In genomic region chr15:40850576-40851112, GRCh38 we compare ENCODE assay signal across 21 cellular contexts. TPM values are rescaled to one million over a fixed set of nuclear protein-coding genes. Genes with fewer than 3 reads are reported as not detected.
DNase-seq lines count a peak whose midpoint lies in the region; ATAC-seq, FAIRE-seq and TF ChIP-seq lines count a peak whose summit lies in the region.
"Had no signal": no experiment of that assay in that cellular context is flagged by ENCODE, and none has a peak within 500 bp of the region (broad histone marks: within the 10 kb centered on the region; RNA-seq: fewer than 3 reads in every experiment).

No MANE protein-coding gene starts in this region.

- WGBS in HepG2 (ENCODE audit: low lambda C conversion rate): 21% methylated on average over 8 of the region's 8 CpGs
- 55 to 77% (median 58%) methylated on average over 8 of the region's 8 CpGs for WGBS in small intestine, 3 donors

- in situ Hi-C loops in HepG2 (cut with HindIII; ENCODE audit: extremely low pct_ligation_motif_present, low pct_unique_long_range_greater_than_20kb): no loop called here

- no peak overlapping the region for H2AFZ ChIP-seq in HepG2 (ENCODE audit: low read length)
- H2AFZ ChIP-seq in neural progenitor cell (replicated peaks): no peak overlapping the region
- H2AFZ ChIP-seq: GM23248 had no signal

- H3K9ac ChIP-seq in HepG2 (ENCODE audit: insufficient read depth, low read depth, low read length) (no peak overlapping the region), neural progenitor cell (no peak overlapping the region)
- H3K9ac ChIP-seq: GM23248 had no signal

- ATAC-seq in HepG2 (peak; percentile 73), HG02588 (IDR thresholded peaks at IDR 0.05; ENCODE audit: unreplicated experiment) (no peak)
- ATAC-seq: HCT116 had no signal

- TF ChIP-seq EP300 in HepG2 (IDR thresholded peaks at IDR 0.05; ENCODE audit: low read depth in 2 of 2, low read length in 2 of 2) (no peak), HepG2 (CRISPR knock-in tag; IDR thresholded peaks at IDR 0.05; ENCODE audit: borderline replicate concordance) (no peak)

- H3K27me3 Mint-ChIP-seq in Caco-2 (ENCODE audit: insufficient read depth, unreplicated experiment): no peaks in the 10 kb centered on the region
- peaks cover 7% of the 10 kb centered on the region for H3K27me3 Mint-ChIP-seq in neural progenitor cell (ENCODE audit: insufficient read depth, low read depth)

- H4K20me1 ChIP-seq in HepG2 (ENCODE audit: insufficient read depth, low read length) (no peaks in the 10 kb centered on the region), neural progenitor cell (ENCODE audit: low read depth) (no peaks in the 10 kb centered on the region)

- peak overlapping the region; percentile 60 for H3K27ac Mint-ChIP-seq in Caco-2 (ENCODE audit: unreplicated experiment)
- no peak overlapping the region for H3K27ac Mint-ChIP-seq in neural progenitor cell

- peak overlapping the region; percentile 54 for H3K4me2 ChIP-seq in HepG2 (ENCODE audit: low read depth, low read length)
- H3K4me2 ChIP-seq in neural progenitor cell: no peak overlapping the region

- no peaks in the 10 kb centered on the region for H3K79me2 ChIP-seq in HepG2 (ENCODE audit: insufficient read depth, low read length)
- H3K79me2 ChIP-seq in neural progenitor cell (ENCODE audit: low read depth): no peaks in the 10 kb centered on the region

- TF ChIP-seq CTCF in Caco-2 (IDR thresholded peaks at IDR 0.05; ENCODE audit: insufficient read depth in 1 of 2, low read depth in 1 of 2, low read length in 1 of 2, severe bottlenecking in 1 of 2, unreplicated experiment in 1 of 2) (no peak), WERI-Rb-1 (IDR thresholded peaks at IDR 0.05; ENCODE audit: low read depth, low read length) (no peak), HepG2 (CRISPR knock-in tag; IDR thresholded peaks at IDR 0.05) (no peak), neural progenitor cell (IDR thresholded peaks at IDR 0.05) (no peak)

- H3K27ac ChIP-seq in WERI-Rb-1 (peak overlapping the region; percentile 85), HepG2 (ENCODE audit: extremely low read length, insufficient read depth, low read length) (no peak overlapping the region), small intestine (ENCODE audit: low read depth in 1 of 2, low read length in 1 of 2) (no peak overlapping the region), neural progenitor cell (no peak overlapping the region)
- H3K27ac ChIP-seq: C4-2B, GM23248 had no signal

- H3K4me3 Mint-ChIP-seq in Caco-2 (ENCODE audit: unreplicated experiment): no peak overlapping the region
- H3K4me3 Mint-ChIP-seq in neural progenitor cell: no peak overlapping the region

- TF ChIP-seq RAD21 in HepG2 (CRISPR knock-in tag; IDR thresholded peaks at IDR 0.05): peak; percentile 32; the same call in 1 of the 2 replicates

- intact Hi-C loops in Caco-2 (cut with micrococcal nuclease; ENCODE audit: unreplicated experiment): no loop called here
- intact Hi-C loops in HepG2 (cut with micrococcal nuclease; ENCODE audit: unreplicated experiment): no loop called here

- H3K4me3 ChIP-seq in Caco-2 (ENCODE audit: low read depth, low read length): no peak overlapping the region
- no peak overlapping the region for H3K4me3 ChIP-seq in WERI-Rb-1 (ENCODE audit: low read depth, low read length)
- peak overlapping the region in 1 of 3 experiments; percentile 33; a peak in 1 of 6 replicates for H3K4me3 ChIP-seq in HepG2 (replicated peaks in 1 of 3; ENCODE audit: insufficient read depth in 1 of 3, low read depth in 2 of 3, low read length in 3 of 3)
- no peak overlapping the region for H3K4me3 ChIP-seq in small intestine (ENCODE audit: low read depth in 1 of 2, low read length in 2 of 2)
- no peak overlapping the region for H3K4me3 ChIP-seq in neural progenitor cell
- H3K4me3 ChIP-seq: GM23248, MG63 had no signal

- CTCF ChIA-PET in Caco-2 (lab: Charles Lee): interaction anchor here (0.9 kb wide), 1 partner anchor 43 kb away, joined by 5 read pairs; the partner anchor contains the start of gene VPS18
- CTCF ChIA-PET in HepG2 (lab: Yijun Ruan, JAX; ENCODE audit: low intra/inter-chr PET ratio, low total read pairs): no interaction called here

- H3K4me1 Mint-ChIP-seq in Caco-2 (ENCODE audit: low read depth, unreplicated experiment) (peaks cover 32% of the 10 kb centered on the region), neural progenitor cell (peaks cover 22% of the 10 kb centered on the region)

- TF ChIP-seq POLR2A in HepG2 (IDR thresholded peaks at IDR 0.05; ENCODE audit: insufficient read depth in 1 of 2, low read depth in 2 of 2, low read length in 2 of 2): no peak

- BruUV-seq in Caco-2 (replicated peaks; lab: Mats Ljungman, UMichigan) (no TSS peak), HepG2 (replicated peaks; lab: Mats Ljungman, UMichigan) (no TSS peak)

- peaks cover 8% of the 10 kb centered on the region for H3F3A ChIP-seq in neural progenitor cell (ENCODE audit: low read depth)

- H3K36me3 Mint-ChIP-seq in Caco-2 (ENCODE audit: insufficient read depth, unreplicated experiment): peaks cover 83% of the 10 kb centered on the region
- H3K36me3 Mint-ChIP-seq in neural progenitor cell: no peaks in the 10 kb centered on the region

- DNase-seq in Caco-2 (no peak), WERI-Rb-1 (peak; percentile 38), HepG2 (ENCODE audit: low spot score) (peak; percentile 48), small intestine (peak; percentile 75), neural progenitor cell (ENCODE audit: low spot score) (no peak)
- DNase-seq in activated CD4-positive, alpha-beta T cell treated with anti-CD3 and anti-CD28 coated beads for 4 hours: no peak
- DNase-seq: GM23248; Kasumi-1; MG63; NCI-H1048; NCI-H1436 treated with DMSO at 0.1 percent for 48 hours; NCI-H2029 treated with DMSO at 0.1 percent for 48 hours; NCI-H2171; NCI-H69; NK-92 treated with Interleukin-12 subunit alpha and Interleukin-12 subunit beta, amount 100 ng/mL, for 24 hours; Right ventricle myocardium superior had no signal

- peak; percentile 61 for FAIRE-seq in HepG2 (lab: Jason Lieb, UNC)
- no peak for FAIRE-seq in small intestine (lab: Jason Lieb, UNC)
- FAIRE-seq: G401.6 had no signal

- peaks cover 9% of the 10 kb centered on the region for H3K36me3 ChIP-seq in Caco-2 (ENCODE audit: control insufficient read depth, insufficient read depth, low read length)
- no peaks in the 10 kb centered on the region for H3K36me3 ChIP-seq in WERI-Rb-1
- no peaks in the 10 kb centered on the region for H3K36me3 ChIP-seq in HepG2 (replicated peaks in 1 of 2; ENCODE audit: control insufficient read depth in 1 of 2, insufficient read depth in 2 of 2, low read length in 2 of 2)
- H3K36me3 ChIP-seq in small intestine (ENCODE audit: control insufficient read depth in 2 of 2, insufficient read depth in 2 of 2, low read length in 2 of 2): peaks cover 7 to 12% of the 10 kb centered on the region in 2 donors
- H3K36me3 ChIP-seq in neural progenitor cell: no peaks in the 10 kb centered on the region
- H3K36me3 ChIP-seq: MG63 had no signal

- POLR2A ChIA-PET in Caco-2 (lab: Charles Lee): no interaction called here
- POLR2A ChIA-PET in HepG2 (lab: Yijun Ruan, JAX): interaction anchor here (0.8 kb wide), 1 partner anchor 8 kb away, joined by 3 read pairs; no protein-coding TSS in a partner anchor

- no peaks in the 10 kb centered on the region for H3K9me3 ChIP-seq in Caco-2
- H3K9me3 ChIP-seq in WERI-Rb-1 (ENCODE audit: severe bottlenecking): no peaks in the 10 kb centered on the region
- no peaks in the 10 kb centered on the region for H3K9me3 ChIP-seq in HepG2 (ENCODE audit: low read length)
- no peaks in the 10 kb centered on the region for H3K9me3 ChIP-seq in small intestine (ENCODE audit: control insufficient read depth, low read depth)
- H3K9me3 ChIP-seq in neural progenitor cell (ENCODE audit: low read depth): no peaks in the 10 kb centered on the region
- H3K9me3 ChIP-seq: MG63 had no signal

- H3K9me3 Mint-ChIP-seq in Caco-2 (ENCODE audit: unreplicated experiment): no peaks in the 10 kb centered on the region
- H3K9me3 Mint-ChIP-seq in neural progenitor cell: no peaks in the 10 kb centered on the region

- H3K27me3 ChIP-seq in Caco-2 (replicated peaks; ENCODE audit: control insufficient read depth, insufficient read depth, low read length): no peaks in the 10 kb centered on the region
- H3K27me3 ChIP-seq in WERI-Rb-1 (ENCODE audit: insufficient read depth, low read depth, severe bottlenecking): no peaks in the 10 kb centered on the region
- H3K27me3 ChIP-seq in HepG2 (ENCODE audit: control insufficient read depth in 1 of 2, insufficient read depth in 2 of 2, low read length in 2 of 2): no peaks in the 10 kb centered on the region
- H3K27me3 ChIP-seq in small intestine (ENCODE audit: control insufficient read depth in 2 of 2, insufficient read depth in 2 of 2, low read length in 2 of 2): no peaks in the 10 kb centered on the region
- peaks cover 1% of the 10 kb centered on the region for H3K27me3 ChIP-seq in neural progenitor cell
- H3K27me3 ChIP-seq: MG63 had no signal

- H3K4me1 ChIP-seq in Caco-2 (peaks cover 31% of the 10 kb centered on the region), HepG2 (ENCODE audit: insufficient read depth, low read length) (peaks cover 49% of the 10 kb centered on the region), small intestine (ENCODE audit: control insufficient read depth in 2 of 2, insufficient read depth in 1 of 2, low read depth in 1 of 2, low read length in 1 of 2) (peaks cover 0 to 6% of the 10 kb centered on the region in 2 donors), neural progenitor cell (peaks cover 12% of the 10 kb centered on the region)

RNA-seq across cellular contexts. Expression of gene SPINT1, which starts 6.8 kb away (rescaled TPM):
- total RNA-seq in Caco-2 (2022) (290 and 305 TPM in 2 replicates), HepG2 (2016; rRNA removed; fragmentation: Illumina TruSeq; extraction: Trizol) (0.45 and 0.49 TPM in 2 replicates), neural progenitor cell (ENCODE audit: low replicate concordance) (12.0 and 13.7 TPM in 2 replicates)
- total RNA-seq in HepG2 (2016; cell fraction: cytosol; rRNA removed; fragmentation: Illumina TruSeq; extraction: Trizol; ENCODE audit: low read depth): 0.10 and 0.44 TPM in 2 replicates
- 0.21 and 0.50 TPM in 2 replicates for total RNA-seq in HepG2 (2016; cell fraction: insoluble cytoplasmic fraction; rRNA removed; fragmentation: Illumina TruSeq; extraction: Trizol)
- total RNA-seq in HepG2 (2016; cell fraction: membrane; rRNA removed; fragmentation: Illumina TruSeq; extraction: Trizol): 0.14 and 0.25 TPM in 2 replicates
- total RNA-seq in HepG2 (2016; cell fraction: nucleus; rRNA removed; fragmentation: Illumina TruSeq; extraction: Trizol): 0.88 and 2.1 TPM in 2 replicates
- polyA plus RNA-seq in HepG2 (2011; rRNA removed) (2.5 and 2.8 TPM in 2 replicates), small intestine (100 to 1,000 TPM in 2 of 3 donors, 10 to 100 TPM in 1; 85.0 to 258 (median 170) TPM)
- polyA plus RNA-seq in HepG2 (2011; cell fraction: cytosol; rRNA removed): 3.4 and 3.9 TPM in 2 replicates
- polyA plus RNA-seq in HepG2 (2011; cell fraction: nucleus; rRNA removed): 7.6 and 10.2 TPM in 2 replicates
- polyA plus RNA-seq in HepG2 (2012): 2.7 and 2.9 TPM in 2 replicates
- 0.20 and 0.25 TPM in 2 replicates for polyA plus RNA-seq in HepG2 (2016; cell fraction: cytosol; fragmentation: Illumina TruSeq; extraction: Trizol; ENCODE audit: low read depth)
- 0.21 and 0.37 TPM in 2 replicates for polyA plus RNA-seq in HepG2 (2016; cell fraction: insoluble cytoplasmic fraction; fragmentation: Illumina TruSeq; extraction: Trizol; ENCODE audit: low read depth)
- polyA plus RNA-seq in HepG2 (2016; cell fraction: membrane; fragmentation: Illumina TruSeq; extraction: Trizol; ENCODE audit: low read depth): 0.24 and 0.43 TPM in 2 replicates
- polyA plus RNA-seq in HepG2 (2016; cell fraction: nucleus; fragmentation: Illumina TruSeq; extraction: Trizol; ENCODE audit: insufficient read depth, low read depth): 3.0 TPM in 2 replicates
- polyA minus RNA-seq in HepG2 (2011; rRNA and poly(A)+ RNA removed; ENCODE audit: low replicate concordance): 0.37 and 3.2 TPM in 2 replicates
- 2.2 TPM in 2 replicates for polyA minus RNA-seq in HepG2 (2011; cell fraction: cytosol; rRNA and poly(A)+ RNA removed)
- 1.0 and 2.6 TPM in 2 replicates for polyA minus RNA-seq in HepG2 (2011; cell fraction: nucleus; rRNA and poly(A)+ RNA removed)

RNA-seq across cellular contexts. Expression of gene PPP1R14D, which starts 22.1 kb away (rescaled TPM):
- 0.43 TPM in 1 of 2 replicates, not detected in the other for total RNA-seq in Caco-2 (2022)
- 0.49 and 0.53 TPM in 2 replicates for total RNA-seq in HepG2 (2016; rRNA removed; fragmentation: Illumina TruSeq; extraction: Trizol)
- not detected in 2 replicates for total RNA-seq in HepG2 (2016; cell fraction: cytosol; rRNA removed; fragmentation: Illumina TruSeq; extraction: Trizol; ENCODE audit: low read depth)
- 0.52 and 0.55 TPM in 2 replicates for total RNA-seq in HepG2 (2016; cell fraction: insoluble cytoplasmic fraction; rRNA removed; fragmentation: Illumina TruSeq; extraction: Trizol)
- 0.34 TPM in 2 replicates for total RNA-seq in HepG2 (2016; cell fraction: membrane; rRNA removed; fragmentation: Illumina TruSeq; extraction: Trizol)
- not detected in 2 replicates for total RNA-seq in HepG2 (2016; cell fraction: nucleus; rRNA removed; fragmentation: Illumina TruSeq; extraction: Trizol)
- 0.47 and 0.55 TPM in 2 replicates for polyA plus RNA-seq in HepG2 (2011; rRNA removed)
- 0.81 and 0.82 TPM in 2 replicates for polyA plus RNA-seq in HepG2 (2011; cell fraction: cytosol; rRNA removed)
- 0.35 and 0.62 TPM in 2 replicates for polyA plus RNA-seq in HepG2 (2011; cell fraction: nucleus; rRNA removed)
- polyA plus RNA-seq in HepG2 (2012): 0.68 TPM in 2 replicates
- not detected in 2 replicates for polyA plus RNA-seq in HepG2 (2016; cell fraction: cytosol; fragmentation: Illumina TruSeq; extraction: Trizol; ENCODE audit: low read depth)
- polyA plus RNA-seq in HepG2 (2016; cell fraction: insoluble cytoplasmic fraction; fragmentation: Illumina TruSeq; extraction: Trizol; ENCODE audit: low read depth): 0.46 and 0.48 TPM in 2 replicates
- not detected in 2 replicates for polyA plus RNA-seq in HepG2 (2016; cell fraction: membrane; fragmentation: Illumina TruSeq; extraction: Trizol; ENCODE audit: low read depth)
- polyA plus RNA-seq in HepG2 (2016; cell fraction: nucleus; fragmentation: Illumina TruSeq; extraction: Trizol; ENCODE audit: insufficient read depth, low read depth): not detected in 2 replicates
- polyA minus RNA-seq in HepG2 (2011; rRNA and poly(A)+ RNA removed; ENCODE audit: low replicate concordance): 0.21 TPM in 1 of 2 replicates, not detected in the other
- polyA minus RNA-seq in HepG2 (2011; cell fraction: cytosol; rRNA and poly(A)+ RNA removed): not detected in 2 replicates
- 0.87 TPM in 1 of 2 replicates, not detected in the other for polyA minus RNA-seq in HepG2 (2011; cell fraction: nucleus; rRNA and poly(A)+ RNA removed)
- 100 to 1,000 TPM; 104 to 348 (median 348) TPM for polyA plus RNA-seq in small intestine
- total RNA-seq in neural progenitor cell (ENCODE audit: low replicate concordance): not detected in 2 replicates
- total RNA-seq: A673, GM23248, Right ventricle myocardium superior had no signal
- polyA plus RNA-seq: GM23248 had no signal

RNA-seq across cellular contexts. Expression of gene RHOV, which starts 23.4 kb away (rescaled TPM):
- 3.2 and 4.4 TPM in 2 replicates for total RNA-seq in Caco-2 (2022)
- 0.15 and 0.18 TPM in 2 replicates for total RNA-seq in HepG2 (2016; rRNA removed; fragmentation: Illumina TruSeq; extraction: Trizol)
- not detected in 2 replicates for total RNA-seq in HepG2 (2016; cell fraction: cytosol; rRNA removed; fragmentation: Illumina TruSeq; extraction: Trizol; ENCODE audit: low read depth)
- total RNA-seq in HepG2 (2016; cell fraction: insoluble cytoplasmic fraction; rRNA removed; fragmentation: Illumina TruSeq; extraction: Trizol): 0.15 TPM in 1 of 2 replicates, not detected in the other
- 0.09 and 0.10 TPM in 2 replicates for total RNA-seq in HepG2 (2016; cell fraction: membrane; rRNA removed; fragmentation: Illumina TruSeq; extraction: Trizol)
- total RNA-seq in HepG2 (2016; cell fraction: nucleus; rRNA removed; fragmentation: Illumina TruSeq; extraction: Trizol): not detected in 2 replicates
- 0.07 and 0.17 TPM in 2 replicates for polyA plus RNA-seq in HepG2 (2011; rRNA removed)
- polyA plus RNA-seq in HepG2 (2011; cell fraction: cytosol; rRNA removed): 0.08 and 0.09 TPM in 2 replicates
- not detected in 2 replicates for polyA plus RNA-seq in HepG2 (2011; cell fraction: nucleus; rRNA removed)
- polyA plus RNA-seq in HepG2 (2012): not detected in 2 replicates
- 0.07 TPM in 1 of 2 replicates, not detected in the other for polyA plus RNA-seq in HepG2 (2016; cell fraction: cytosol; fragmentation: Illumina TruSeq; extraction: Trizol; ENCODE audit: low read depth)
- 0.17 and 0.19 TPM in 2 replicates for polyA plus RNA-seq in HepG2 (2016; cell fraction: insoluble cytoplasmic fraction; fragmentation: Illumina TruSeq; extraction: Trizol; ENCODE audit: low read depth)
- 0.10 TPM in 1 of 2 replicates, not detected in the other for polyA plus RNA-seq in HepG2 (2016; cell fraction: membrane; fragmentation: Illumina TruSeq; extraction: Trizol; ENCODE audit: low read depth)
- polyA plus RNA-seq in HepG2 (2016; cell fraction: nucleus; fragmentation: Illumina TruSeq; extraction: Trizol; ENCODE audit: insufficient read depth, low read depth): 0.27 and 0.37 TPM in 2 replicates
- 43.4 TPM in 1 of 2 replicates, not detected in the other for polyA minus RNA-seq in HepG2 (2011; rRNA and poly(A)+ RNA removed; ENCODE audit: low replicate concordance)
- 0.40 and 0.70 TPM in 2 replicates for polyA minus RNA-seq in HepG2 (2011; cell fraction: cytosol; rRNA and poly(A)+ RNA removed)
- not detected in 2 replicates for polyA minus RNA-seq in HepG2 (2011; cell fraction: nucleus; rRNA and poly(A)+ RNA removed)
- polyA plus RNA-seq in small intestine: 1 to 10 TPM in 2 of 3 donors, under 1 TPM in 1; 0.67 to 1.9 (median 1.8) TPM
- 1.2 TPM in 1 of 2 replicates, not detected in the other for total RNA-seq in neural progenitor cell (ENCODE audit: low replicate concordance)
- total RNA-seq: GM23248, Right ventricle myocardium superior had no signal
- polyA plus RNA-seq: GM23248 had no signal

RNA-seq across cellular contexts. Expression of gene DNAJC17, which starts 43.4 kb away (rescaled TPM):
- total RNA-seq in Caco-2 (2022): 26.3 and 30.1 TPM in 2 replicates
- total RNA-seq in HepG2 (2016; rRNA removed; fragmentation: Illumina TruSeq; extraction: Trizol): 26.5 and 30.2 TPM in 2 replicates
- total RNA-seq in HepG2 (2016; cell fraction: cytosol; rRNA removed; fragmentation: Illumina TruSeq; extraction: Trizol; ENCODE audit: low read depth): 6.4 and 7.8 TPM in 2 replicates
- 30.1 and 30.4 TPM in 2 replicates for total RNA-seq in HepG2 (2016; cell fraction: insoluble cytoplasmic fraction; rRNA removed; fragmentation: Illumina TruSeq; extraction: Trizol)
- 7.4 and 8.6 TPM in 2 replicates for total RNA-seq in HepG2 (2016; cell fraction: membrane; rRNA removed; fragmentation: Illumina TruSeq; extraction: Trizol)
- 17.9 and 19.3 TPM in 2 replicates for total RNA-seq in HepG2 (2016; cell fraction: nucleus; rRNA removed; fragmentation: Illumina TruSeq; extraction: Trizol)
- 22.2 and 23.0 TPM in 2 replicates for polyA plus RNA-seq in HepG2 (2011; rRNA removed)
- polyA plus RNA-seq in HepG2 (2011; cell fraction: cytosol; rRNA removed): 25.4 and 31.1 TPM in 2 replicates
- 71.0 and 88.9 TPM in 2 replicates for polyA plus RNA-seq in HepG2 (2011; cell fraction: nucleus; rRNA removed)
- 15.6 and 17.8 TPM in 2 replicates for polyA plus RNA-seq in HepG2 (2012)
- 4.4 TPM in 2 replicates for polyA plus RNA-seq in HepG2 (2016; cell fraction: cytosol; fragmentation: Illumina TruSeq; extraction: Trizol; ENCODE audit: low read depth)
- 27.5 and 28.1 TPM in 2 replicates for polyA plus RNA-seq in HepG2 (2016; cell fraction: insoluble cytoplasmic fraction; fragmentation: Illumina TruSeq; extraction: Trizol; ENCODE audit: low read depth)
- 3.8 and 5.1 TPM in 2 replicates for polyA plus RNA-seq in HepG2 (2016; cell fraction: membrane; fragmentation: Illumina TruSeq; extraction: Trizol; ENCODE audit: low read depth)
- polyA plus RNA-seq in HepG2 (2016; cell fraction: nucleus; fragmentation: Illumina TruSeq; extraction: Trizol; ENCODE audit: insufficient read depth, low read depth): 36.5 and 39.9 TPM in 2 replicates
- 9.9 and 24.8 TPM in 2 replicates for polyA minus RNA-seq in HepG2 (2011; rRNA and poly(A)+ RNA removed; ENCODE audit: low replicate concordance)
- polyA minus RNA-seq in HepG2 (2011; cell fraction: cytosol; rRNA and poly(A)+ RNA removed): 5.3 and 10.7 TPM in 2 replicates
- polyA minus RNA-seq in HepG2 (2011; cell fraction: nucleus; rRNA and poly(A)+ RNA removed): 27.2 and 33.7 TPM in 2 replicates
- polyA plus RNA-seq in small intestine: 10 to 100 TPM; 54.5 to 95.9 (median 63.8) TPM
- 23.3 and 49.3 TPM in 2 replicates for total RNA-seq in neural progenitor cell (ENCODE audit: low replicate concordance)

RNA-seq across cellular contexts. Expression of gene VPS18, which starts 43.6 kb away (rescaled TPM):
- 27.3 and 29.3 TPM in 2 replicates for total RNA-seq in Caco-2 (2022)
- total RNA-seq in HepG2 (2016; rRNA removed; fragmentation: Illumina TruSeq; extraction: Trizol): 15.8 and 17.0 TPM in 2 replicates
- total RNA-seq in HepG2 (2016; cell fraction: cytosol; rRNA removed; fragmentation: Illumina TruSeq; extraction: Trizol; ENCODE audit: low read depth): 1.2 and 1.9 TPM in 2 replicates
- total RNA-seq in HepG2 (2016; cell fraction: insoluble cytoplasmic fraction; rRNA removed; fragmentation: Illumina TruSeq; extraction: Trizol): 14.9 and 16.0 TPM in 2 replicates
- 3.9 and 4.3 TPM in 2 replicates for total RNA-seq in HepG2 (2016; cell fraction: membrane; rRNA removed; fragmentation: Illumina TruSeq; extraction: Trizol)
- total RNA-seq in HepG2 (2016; cell fraction: nucleus; rRNA removed; fragmentation: Illumina TruSeq; extraction: Trizol): 9.9 and 11.2 TPM in 2 replicates
- 5.8 and 7.4 TPM in 2 replicates for polyA plus RNA-seq in HepG2 (2011; rRNA removed)
- 6.0 and 7.5 TPM in 2 replicates for polyA plus RNA-seq in HepG2 (2011; cell fraction: cytosol; rRNA removed)
- polyA plus RNA-seq in HepG2 (2011; cell fraction: nucleus; rRNA removed): 9.2 and 9.4 TPM in 2 replicates
- polyA plus RNA-seq in HepG2 (2012): 5.0 and 5.3 TPM in 2 replicates
- 0.57 and 0.62 TPM in 2 replicates for polyA plus RNA-seq in HepG2 (2016; cell fraction: cytosol; fragmentation: Illumina TruSeq; extraction: Trizol; ENCODE audit: low read depth)
- polyA plus RNA-seq in HepG2 (2016; cell fraction: insoluble cytoplasmic fraction; fragmentation: Illumina TruSeq; extraction: Trizol; ENCODE audit: low read depth): 9.1 and 10.3 TPM in 2 replicates
- polyA plus RNA-seq in HepG2 (2016; cell fraction: membrane; fragmentation: Illumina TruSeq; extraction: Trizol; ENCODE audit: low read depth): 1.1 and 1.8 TPM in 2 replicates
- polyA plus RNA-seq in HepG2 (2016; cell fraction: nucleus; fragmentation: Illumina TruSeq; extraction: Trizol; ENCODE audit: insufficient read depth, low read depth): 13.2 and 13.9 TPM in 2 replicates
- 42.6 and 112 TPM in 2 replicates for polyA minus RNA-seq in HepG2 (2011; rRNA and poly(A)+ RNA removed; ENCODE audit: low replicate concordance)
- polyA minus RNA-seq in HepG2 (2011; cell fraction: cytosol; rRNA and poly(A)+ RNA removed): 11.8 and 12.4 TPM in 2 replicates
- polyA minus RNA-seq in HepG2 (2011; cell fraction: nucleus; rRNA and poly(A)+ RNA removed): 9.3 and 9.8 TPM in 2 replicates
- 10 to 100 TPM in 2 of 3 donors, 1 to 10 TPM in 1; 7.6 to 11.2 (median 10.3) TPM for polyA plus RNA-seq in small intestine
- 8.0 and 22.2 TPM in 2 replicates for total RNA-seq in neural progenitor cell (ENCODE audit: low replicate concordance)

Comparison
In these comparisons a context has a peak if more than half of its experiments do, and no peak if none do; other contexts are left out.
1. DNase-seq: peak in WERI-Rb-1 (single experiment), HepG2 (single experiment) and small intestine (single experiment); none in Caco-2 (0 of 2), neural progenitor cell (single experiment) and activated CD4-positive, alpha-beta T cell treated with anti-CD3 and anti-CD28 coated beads for 4 hours (0 of 2).
2. RNA of gene SPINT1, which starts 6.8 kb away (total RNA-seq): 290 to 305 TPM in Caco-2; 12.0 to 13.7 TPM in neural progenitor cell and 0.10 to 2.1 TPM in HepG2; every median in the first group is over 10 times any median in the second.